1 cellular context compared by ENCODE assay signal in the genomic region with DNA sequence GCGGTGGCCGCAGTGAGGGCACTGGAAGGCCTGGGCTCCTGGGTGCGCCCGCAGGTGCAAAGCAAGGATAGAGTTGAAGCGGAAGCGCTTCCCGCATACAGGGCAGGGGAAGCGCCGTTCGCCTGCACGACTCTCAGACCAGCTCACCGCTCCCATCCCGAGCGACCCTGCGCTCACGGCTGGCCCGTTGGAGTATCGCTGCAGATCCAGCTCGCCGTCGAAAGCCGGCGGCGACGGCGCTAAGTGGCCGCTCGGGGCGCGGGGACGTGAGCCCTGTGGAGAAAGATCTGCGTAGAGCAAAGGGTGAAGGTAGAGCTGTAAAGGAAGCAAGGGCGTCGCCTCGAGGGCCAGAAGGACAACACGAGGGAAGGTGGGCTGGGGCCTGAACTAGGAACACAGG.
TF ChIP-seq lines count a peak whose summit lies in the region.

No MANE protein-coding gene starts in this region.

TF ChIP-seq in H1, 55 proteins besides CTCF, POLR2A, EP300 and RAD21:
- TF ChIP-seq MAFK (IDR thresholded peaks at IDR 0.05; ENCODE audit: low read depth, low read length) = no peak
- no peak for TF ChIP-seq NRF1 (IDR thresholded peaks at IDR 0.05; ENCODE audit: low read depth, low read length)
- no peak for TF ChIP-seq JUN (IDR thresholded peaks at IDR 0.05; ENCODE audit: low read depth, low read length)
TF ChIP-seq in H1: peak in this region for 0.
